ENCODE assay signal across 32 cellular contexts in the genomic region with DNA sequence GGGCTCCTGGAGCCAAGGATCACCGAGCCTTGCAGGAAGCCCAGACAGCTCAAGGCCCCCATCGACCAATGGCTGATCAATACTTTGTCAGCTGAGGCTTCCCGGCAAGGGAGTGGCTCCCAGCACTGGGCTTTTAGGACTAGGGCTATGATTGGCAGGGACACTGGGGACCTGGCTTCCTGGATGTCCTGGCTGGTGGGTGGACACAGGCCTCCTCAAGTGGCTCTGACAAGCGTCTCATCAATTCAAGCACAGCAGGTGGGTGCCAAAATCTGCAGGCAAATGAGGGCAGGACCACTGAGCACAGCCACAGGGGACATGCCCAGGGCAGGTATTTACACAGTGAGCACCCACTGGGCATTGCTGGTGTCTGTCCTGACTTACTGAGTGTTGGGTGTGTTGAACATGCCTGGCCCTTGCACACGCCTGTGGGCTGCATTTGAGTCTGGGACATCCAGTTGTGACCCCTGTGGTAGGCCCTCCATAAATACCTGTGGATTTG.
"Had no signal": no experiment of that assay in that cellular context is flagged by ENCODE, and none has a peak within 500 bp of the region (broad histone marks: within the 10 kb centered on the region; RNA-seq: fewer than 3 reads in every experiment).

No MANE protein-coding gene starts in this region.

- H3K27me3 ChIP-seq: adrenal gland, MG63 had no signal

- H3K9me3 Mint-ChIP-seq: activated CD4-positive, alpha-beta memory T cell treated with anti-CD3 and anti-CD28 coated beads, Interleukin-2, amount 10 ng/mL, durations not matched to agents 7 days and 5 days; activated naive CD8-positive, alpha-beta T cell treated with anti-CD3 and anti-CD28 coated beads, Interleukin-2, amount 10 ng/mL, durations not matched to agents 7 days and 5 days; activated T-cell treated with anti-CD3 and anti-CD28 coated beads, Interleukin-2, amount 50 U/mL, for 72 hours; activated T-helper 2 cell treated with anti-CD3 and anti-CD28 coated beads, Interferon-gamma antibody, Interleukin-2, Interleukin-4, amounts not matched to agents 10 μg/mL and 5 μg/mL and 100 μg/mL, durations not matched to agents 14 hours and 24 hours and 36 hours; IgD-negative memory B cell; T-cell had no signal

- ATAC-seq: activated CD4-positive, alpha-beta T cell treated with anti-CD3 and anti-CD28 coated beads for 36 hours; activated T-cell treated with anti-CD3 and anti-CD28 coated beads, Interleukin-2, amount 50 U/mL, for 72 hours; Panc1; T-cell had no signal

- H3K4me1 ChIP-seq: adrenal gland had no signal

- H3K9me3 ChIP-seq: adrenal gland, MG63 had no signal

- H3K4me3 ChIP-seq: adrenal gland, MG63 had no signal

- H3K4me3 Mint-ChIP-seq: activated CD4-positive, alpha-beta memory T cell treated with anti-CD3 and anti-CD28 coated beads, Interleukin-2, amount 10 ng/mL, durations not matched to agents 7 days and 5 days; activated CD4-positive, alpha-beta T cell treated with anti-CD3 and anti-CD28 coated beads for 36 hours; activated naive CD8-positive, alpha-beta T cell treated with anti-CD3 and anti-CD28 coated beads, Interleukin-2, amount 10 ng/mL, durations not matched to agents 7 days and 5 days; activated T-cell treated with anti-CD3 and anti-CD28 coated beads, Interleukin-2, amount 50 U/mL, for 72 hours; IgD-negative memory B cell; T-cell had no signal

- H3K36me3 Mint-ChIP-seq: activated naive CD8-positive, alpha-beta T cell treated with anti-CD3 and anti-CD28 coated beads, Interleukin-2, amount 10 ng/mL, durations not matched to agents 7 days and 5 days; IgD-negative memory B cell; T-cell had no signal

- H3K4me1 Mint-ChIP-seq: activated CD4-positive, alpha-beta memory T cell treated with anti-CD3 and anti-CD28 coated beads, Interleukin-2, amount 10 ng/mL, durations not matched to agents 7 days and 5 days; activated CD4-positive, alpha-beta T cell treated with anti-CD3 and anti-CD28 coated beads for 36 hours; activated naive CD8-positive, alpha-beta T cell treated with anti-CD3 and anti-CD28 coated beads, Interleukin-2, amount 10 ng/mL, durations not matched to agents 7 days and 5 days; IgD-negative memory B cell; T-cell had no signal

- FAIRE-seq: TTC549 had no signal

- H3K27ac Mint-ChIP-seq: activated CD4-positive, alpha-beta memory T cell treated with anti-CD3 and anti-CD28 coated beads, Interleukin-2, amount 10 ng/mL, durations not matched to agents 7 days and 5 days; activated CD4-positive, alpha-beta T cell treated with anti-CD3 and anti-CD28 coated beads for 36 hours; activated naive CD8-positive, alpha-beta T cell treated with anti-CD3 and anti-CD28 coated beads, Interleukin-2, amount 10 ng/mL, durations not matched to agents 7 days and 5 days; activated T-cell treated with anti-CD3 and anti-CD28 coated beads, Interleukin-2, amount 50 U/mL, for 72 hours; activated T-helper 2 cell treated with anti-CD3 and anti-CD28 coated beads, Interferon-gamma antibody, Interleukin-2, Interleukin-4, amounts not matched to agents 10 μg/mL and 5 μg/mL and 100 μg/mL, durations not matched to agents 14 hours and 24 hours and 36 hours; T-cell had no signal

- DNase-seq: activated CD4-positive, alpha-beta memory T cell treated with anti-CD3 and anti-CD28 coated beads, Interleukin-2, amount 10 ng/mL, durations not matched to agents 7 days and 5 days; activated CD4-positive, alpha-beta T cell treated with anti-CD3 and anti-CD28 coated beads for 36 hours; activated CD4-positive, alpha-beta T cell treated with anti-CD3 and anti-CD28 coated beads, Interleukin-2, amount 50 U/mL, for 1 hour; activated gamma-delta T cell treated with Interleukin-2 at 50 U/mL for 16 hours; activated naive CD4-positive, alpha-beta T cell treated with anti-CD3 and anti-CD28 coated beads, Interleukin-2, amount 50 U/mL, for 16 hours; activated naive CD8-positive, alpha-beta T cell treated with anti-CD3 and anti-CD28 coated beads, Interleukin-2, amount 10 ng/mL, durations not matched to agents 7 days and 5 days; activated T-cell treated with anti-CD3 and anti-CD28 coated beads for 4 hours; activated T-cell treated with anti-CD3 and anti-CD28 coated beads, Interleukin-2, amount 50 U/mL, for 72 hours; adrenal gland; anterior cingulate cortex; KG1; MG63; MV-4-11; NCI-H1092 treated with DMSO at 0.1 percent for 48 hours; NCI-H1417 treated with DMSO at 0.1 percent for 48 hours; NCI-H1694; NCI-H2029; NCI-H2107; NCI-H226; NCI-H510A treated with DMSO at 0.1 percent for 48 hours; NCI-H69; NK-92 treated with Interleukin-12 subunit alpha and Interleukin-12 subunit beta, amount 100 ng/mL, for 24 hours; OCI-M1; RPMI8226; SHP77; T-cell; T-helper 2 cell; T1000 had no signal

- H3K36me3 ChIP-seq: adrenal gland, MG63 had no signal

- H3K27ac ChIP-seq: adrenal gland had no signal

- H3K27me3 Mint-ChIP-seq: activated CD4-positive, alpha-beta memory T cell treated with anti-CD3 and anti-CD28 coated beads, Interleukin-2, amount 10 ng/mL, durations not matched to agents 7 days and 5 days; activated CD4-positive, alpha-beta T cell treated with anti-CD3 and anti-CD28 coated beads for 36 hours had no signal
